Comparison of ENCODE assay signal across 14 cellular contexts in genomic region chr1:17441993-17442357, GRCh38. TPM values are rescaled to one million over a fixed set of nuclear protein-coding genes. Genes with fewer than 3 reads are reported as not detected.
DNase-seq lines count a peak whose midpoint lies in the region; ATAC-seq and TF ChIP-seq lines count a peak whose summit lies in the region.
"Had no signal": no experiment of that assay in that cellular context is flagged by ENCODE, and none has a peak within 500 bp of the region (broad histone marks: within the 10 kb centered on the region; RNA-seq: fewer than 3 reads in every experiment).

No MANE protein-coding gene starts in this region.

- H4K20me1 ChIP-seq in HCT116 (ENCODE audit: insufficient read depth): no peaks in the 10 kb centered on the region

- H3K23ac ChIP-seq in mesenchymal stem cell (ENCODE audit: low read length in 2 of 2): no peak overlapping the region

- H3K36me3 Mint-ChIP-seq in activated CD8-positive, alpha-beta T cell treated with anti-CD3 and anti-CD28 coated beads, Interleukin-2, amount 10 ng/mL, durations not matched to agents 7 days and 5 days (ENCODE audit: low read depth): peaks cover 5% of the 10 kb centered on the region

- H3K4me2 ChIP-seq in HCT116 (ENCODE audit: low read length) (peak overlapping the region; percentile 99), mesenchymal stem cell (ENCODE audit: low read length, poor library complexity, severe bottlenecking) (no peak overlapping the region)

- RAD21 ChIA-PET in HCT116 (lab: Charles Lee; ENCODE audit: low non-redundant PET in 1 of 2, low total read pairs in 2 of 2, uncharacterized antibody in 2 of 2, unreplicated experiment in 2 of 2): no interaction called here

- H3K4me3 ChIP-seq in HCT116 (replicated peaks in 1 of 2; ENCODE audit: low read depth in 1 of 2, low read length in 2 of 2): peak overlapping the region in 1 of 2 experiments; percentile 23; a peak in 1 of 4 replicates
- H3K4me3 ChIP-seq in mesenchymal stem cell (ENCODE audit: insufficient read depth in 1 of 2, low read depth in 1 of 2, low read length in 2 of 2): no peak overlapping the region
- H3K4me3 ChIP-seq in effector memory CD4-positive, alpha-beta T cell (ENCODE audit: insufficient read depth, low read depth, low read length, poor library complexity, severe bottlenecking): no peak overlapping the region
- H3K4me3 ChIP-seq: gastroesophageal sphincter had no signal

- BruUV-seq in HCT116 (replicated peaks; lab: Mats Ljungman, UMichigan): no TSS peak

- WGBS in mesenchymal stem cell: 100% methylated on average over 2 of the region's 4 CpGs

- peaks cover 31% of the 10 kb centered on the region for H3K4me1 Mint-ChIP-seq in activated CD8-positive, alpha-beta T cell treated with anti-CD3 and anti-CD28 coated beads, Interleukin-2, amount 10 ng/mL, durations not matched to agents 7 days and 5 days (ENCODE audit: low read depth)
- H3K4me1 Mint-ChIP-seq: activated T-helper 17 cell treated with anti-CD3 and anti-CD28 coated beads, Interleukin-2, amount 50 U/mL, for 72 hours had no signal

- H3K79me2 ChIP-seq in HCT116 (ENCODE audit: insufficient read depth, low read length): peaks cover 17% of the 10 kb centered on the region

- no peak overlapping the region for H2BK15ac ChIP-seq in mesenchymal stem cell (ENCODE audit: low read depth, poor library complexity, severe bottlenecking)

- CTCF ChIA-PET in HCT116 (lab: Charles Lee): interaction anchor here (0.8 to 2.7 kb wide), 2 partner anchors 10 to 35 kb away, joined by 3 to 8 read pairs; no protein-coding TSS in a partner anchor
- CTCF ChIA-PET in activated CD8-positive, alpha-beta T cell treated with anti-CD3 and anti-CD28 coated beads, Interleukin-2, amount 10 ng/mL, durations not matched to agents 7 days and 5 days (lab: Charles Lee): no interaction called here

- no peak for DNase-seq in HCT116 (ENCODE audit: low read depth, low spot score)
- DNase-seq in activated CD8-positive, alpha-beta T cell treated with anti-CD3 and anti-CD28 coated beads, Interleukin-2, amount 10 ng/mL, durations not matched to agents 7 days and 5 days: no peak
- DNase-seq in mesenchymal stem cell: no peak
- DNase-seq in effector memory CD4-positive, alpha-beta T cell: no peak
- DNase-seq in NCI-H748 treated with DMSO at 0.1 percent for 48 hours (lab: John Stamatoyannopoulos, UW): no peak
- DNase-seq in posterior vena cava (ENCODE audit: low spot score): no peak
- DNase-seq: activated CD4-positive, CD25-positive, alpha-beta regulatory T cell; endodermal cell; NK-92 treated with Interleukin-12 subunit alpha and Interleukin-12 subunit beta, amount 100 ng/mL, for 24 hours; stimulated activated CD4-positive, alpha-beta T cell treated with anti-CD3 and anti-CD28 coated beads, Interleukin-4, amount 100 ng/mL, for 1 hour had no signal

- H3K9me3 Mint-ChIP-seq in activated CD8-positive, alpha-beta T cell treated with anti-CD3 and anti-CD28 coated beads, Interleukin-2, amount 10 ng/mL, durations not matched to agents 7 days and 5 days (ENCODE audit: insufficient read depth): no peaks in the 10 kb centered on the region
- H3K9me3 Mint-ChIP-seq: activated T-helper 17 cell treated with anti-CD3 and anti-CD28 coated beads, Interleukin-2, amount 50 U/mL, for 72 hours; endodermal cell; stimulated activated effector memory CD8-positive, alpha-beta T cell treated with anti-CD3 and anti-CD28 coated beads, Interleukin-12 subunit alpha, Interleukin-12 subunit beta, amount 100 ng/mL, for 72 hours had no signal

- TF ChIP-seq RAD21 in HCT116 (IDR thresholded peaks at IDR 0.05; ENCODE audit: low read depth): no peak

- no peak overlapping the region for H3K14ac ChIP-seq in mesenchymal stem cell (ENCODE audit: low read length in 2 of 2)

- H3K9ac ChIP-seq in HCT116 (ENCODE audit: low read length) (peak overlapping the region; percentile 99; the same call in 1 of the 2 replicates), mesenchymal stem cell (ENCODE audit: low read length) (no peak overlapping the region)

- peaks cover 2% of the 10 kb centered on the region for H3K79me1 ChIP-seq in mesenchymal stem cell (replicated peaks; ENCODE audit: low read length, poor library complexity, severe bottlenecking)

- H4K8ac ChIP-seq in mesenchymal stem cell (ENCODE audit: low read length): no peak overlapping the region

- H3K4me1 ChIP-seq in HCT116 (ENCODE audit: control insufficient read depth in 1 of 2, insufficient read depth in 2 of 2, low read length in 2 of 2) (peaks cover 51 to 52% of the 10 kb centered on the region in 2 experiments), mesenchymal stem cell (ENCODE audit: control insufficient read depth, insufficient read depth, low read depth, low read length) (peaks cover 11% of the 10 kb centered on the region)
- H3K4me1 ChIP-seq in effector memory CD4-positive, alpha-beta T cell (ENCODE audit: control insufficient read depth, insufficient read depth, low read length, poor library complexity, severe bottlenecking): peaks cover 9% of the 10 kb centered on the region

- peak overlapping the region; percentile 22 for H3K4me3 Mint-ChIP-seq in activated CD8-positive, alpha-beta T cell treated with anti-CD3 and anti-CD28 coated beads, Interleukin-2, amount 10 ng/mL, durations not matched to agents 7 days and 5 days
- H3K4me3 Mint-ChIP-seq: activated T-helper 17 cell treated with anti-CD3 and anti-CD28 coated beads, Interleukin-2, amount 50 U/mL, for 72 hours; stimulated activated effector memory CD8-positive, alpha-beta T cell treated with anti-CD3 and anti-CD28 coated beads, Interleukin-12 subunit alpha, Interleukin-12 subunit beta, amount 100 ng/mL, for 72 hours had no signal

- H3K27ac Mint-ChIP-seq in activated CD8-positive, alpha-beta T cell treated with anti-CD3 and anti-CD28 coated beads, Interleukin-2, amount 10 ng/mL, durations not matched to agents 7 days and 5 days: peak overlapping the region; percentile 79
- H3K27ac Mint-ChIP-seq: activated T-helper 17 cell treated with anti-CD3 and anti-CD28 coated beads, Interleukin-2, amount 50 U/mL, for 72 hours; endodermal cell; stimulated activated effector memory CD8-positive, alpha-beta T cell treated with anti-CD3 and anti-CD28 coated beads, Interleukin-12 subunit alpha, Interleukin-12 subunit beta, amount 100 ng/mL, for 72 hours had no signal

- H3K27me3 Mint-ChIP-seq in activated CD8-positive, alpha-beta T cell treated with anti-CD3 and anti-CD28 coated beads, Interleukin-2, amount 10 ng/mL, durations not matched to agents 7 days and 5 days (ENCODE audit: low read depth): no peaks in the 10 kb centered on the region

- TF ChIP-seq POLR2A in HCT116 (IDR thresholded peaks at IDR 0.05; ENCODE audit: borderline replicate concordance, extremely low read depth, insufficient read depth, insufficient read length): no peak

- peak overlapping the region; percentile 69 for H2AK5ac ChIP-seq in mesenchymal stem cell (ENCODE audit: low read length, severe bottlenecking)

- POLR2A ChIA-PET in HCT116 (lab: Charles Lee): interaction anchor here (0.7 to 3.9 kb wide), 3 partner anchors 10 to 537 kb away, joined by 3 to 18 read pairs (median 3); no protein-coding TSS in a partner anchor
- POLR2A ChIA-PET in activated CD8-positive, alpha-beta T cell treated with anti-CD3 and anti-CD28 coated beads, Interleukin-2, amount 10 ng/mL, durations not matched to agents 7 days and 5 days (lab: Charles Lee): no interaction called here

- peak overlapping the region; percentile 59 for H3K27ac ChIP-seq in C4-2B
- H3K27ac ChIP-seq in HCT116 (ENCODE audit: low read depth, low read length): peak overlapping the region; percentile 31
- H3K27ac ChIP-seq in mesenchymal stem cell (ENCODE audit: low read length, poor library complexity, severe bottlenecking): no peak overlapping the region
- no peak overlapping the region for H3K27ac ChIP-seq in effector memory CD4-positive, alpha-beta T cell (ENCODE audit: insufficient read depth, low read length, poor library complexity, severe bottlenecking)
- H3K27ac ChIP-seq: gastroesophageal sphincter had no signal

- intact Hi-C loops in HCT116 (cut with micrococcal nuclease): no loop called here
- intact Hi-C loops in posterior vena cava (cut with DNase I): no loop called here

- no peak overlapping the region for H4K91ac ChIP-seq in mesenchymal stem cell (ENCODE audit: low read length)

- no peak overlapping the region for H3K4ac ChIP-seq in mesenchymal stem cell (ENCODE audit: low read depth in 1 of 2, low read length in 2 of 2)

- H2BK12ac ChIP-seq in mesenchymal stem cell (ENCODE audit: low read length in 2 of 2): no peak overlapping the region

- H2AFZ ChIP-seq in HCT116 (ENCODE audit: low read depth, low read length, poor library complexity, severe bottlenecking) (no peak overlapping the region), mesenchymal stem cell (ENCODE audit: low read depth, low read length) (no peak overlapping the region)

- no peak overlapping the region for H2BK5ac ChIP-seq in mesenchymal stem cell (ENCODE audit: low read depth, low read length, poor library complexity, severe bottlenecking)

- H3K36me3 ChIP-seq in HCT116 (ENCODE audit: control insufficient read depth in 1 of 2, insufficient read depth in 2 of 2, low read length in 2 of 2) (peaks cover 0 to 1% of the 10 kb centered on the region in 2 experiments; a peak in 1 of 4 replicates), mesenchymal stem cell (ENCODE audit: control insufficient read depth in 1 of 2, insufficient read depth in 2 of 2, low read depth in 1 of 2, low read length in 2 of 2) (no peaks in the 10 kb centered on the region)
- no peaks in the 10 kb centered on the region for H3K36me3 ChIP-seq in effector memory CD4-positive, alpha-beta T cell (ENCODE audit: control insufficient read depth, insufficient read depth, low read length)
- H3K36me3 ChIP-seq: gastroesophageal sphincter had no signal

- H2BK120ac ChIP-seq in mesenchymal stem cell (ENCODE audit: low read depth, low read length): no peak overlapping the region

- no peak for ATAC-seq in HCT116
- no peak for ATAC-seq in activated CD8-positive, alpha-beta T cell treated with anti-CD3 and anti-CD28 coated beads, Interleukin-2, amount 10 ng/mL, durations not matched to agents 7 days and 5 days
- ATAC-seq: activated T-helper 17 cell treated with anti-CD3 and anti-CD28 coated beads, Interleukin-2, amount 50 U/mL, for 72 hours; gastroesophageal sphincter; stimulated activated effector memory CD8-positive, alpha-beta T cell treated with anti-CD3 and anti-CD28 coated beads, Interleukin-12 subunit alpha, Interleukin-12 subunit beta, amount 100 ng/mL, for 72 hours had no signal

- TF ChIP-seq CTCF in C4-2B (conservative IDR thresholded peaks at IDR 0.05): no peak
- TF ChIP-seq CTCF in HCT116 (IDR thresholded peaks at IDR 0.05 in 2 of 3, conservative IDR thresholded peaks at IDR 0.05 in 1 of 3; ENCODE audit: borderline replicate concordance in 1 of 3, insufficient read depth in 1 of 3, low read depth in 2 of 3, low read length in 2 of 3): no peak

- H3K27me3 ChIP-seq in HCT116 (ENCODE audit: insufficient read depth, low read length) (no peaks in the 10 kb centered on the region), mesenchymal stem cell (ENCODE audit: control insufficient read depth in 1 of 2, insufficient read depth in 1 of 2, low read length in 2 of 2) (no peaks in the 10 kb centered on the region)
- H3K27me3 ChIP-seq in effector memory CD4-positive, alpha-beta T cell (replicated peaks; ENCODE audit: control insufficient read depth, insufficient read depth, low read length, poor library complexity, severe bottlenecking): no peaks in the 10 kb centered on the region
- H3K27me3 ChIP-seq: gastroesophageal sphincter had no signal

- no peak overlapping the region for H3K18ac ChIP-seq in mesenchymal stem cell (ENCODE audit: low read depth in 1 of 2, low read length in 2 of 2)

- H3K9me3 ChIP-seq in HCT116 (ENCODE audit: control insufficient read depth in 1 of 2, insufficient read depth in 1 of 2, low read depth in 1 of 2, low read length in 2 of 2) (no peaks in the 10 kb centered on the region), mesenchymal stem cell (ENCODE audit: control insufficient read depth, low read length) (no peaks in the 10 kb centered on the region)
- H3K9me3 ChIP-seq in effector memory CD4-positive, alpha-beta T cell (ENCODE audit: control insufficient read depth, low read length): no peaks in the 10 kb centered on the region
- H3K9me3 ChIP-seq: gastroesophageal sphincter had no signal

- no peaks in the 10 kb centered on the region for H3K9me2 ChIP-seq in HCT116 (ENCODE audit: insufficient read depth)

RNA-seq across cellular contexts. Expression of gene RCC2, which starts 2.5 kb away (rescaled TPM):
- total RNA-seq in HCT116 (2021; ENCODE audit: unreplicated experiment): 178 TPM
- 126 and 133 TPM in 2 replicates for polyA plus RNA-seq in HCT116 (2012)
- 100 to 1,000 TPM; 151 to 152 TPM for total RNA-seq in activated CD8-positive, alpha-beta T cell treated with anti-CD3 and anti-CD28 coated beads, Interleukin-2, amount 10 ng/mL, durations not matched to agents 7 days and 5 days
- 40.7 TPM for polyA plus RNA-seq in mesenchymal stem cell (2013, experiment 1 of 2)
- polyA plus RNA-seq in mesenchymal stem cell (2013, experiment 2 of 2): 39.8 TPM
- 10 to 100 TPM; 17.3 to 22.2 TPM for total RNA-seq in posterior vena cava

Comparison
In these comparisons a context has a peak if more than half of its experiments do, and no peak if none do; other contexts are left out.
1. H3K27ac ChIP-seq: peak in C4-2B (single experiment) and HCT116 (single experiment); none in mesenchymal stem cell (single experiment) and effector memory CD4-positive, alpha-beta T cell (single experiment).